Comparison of ENCODE assay signal across 9 cellular contexts in the genomic region with DNA sequence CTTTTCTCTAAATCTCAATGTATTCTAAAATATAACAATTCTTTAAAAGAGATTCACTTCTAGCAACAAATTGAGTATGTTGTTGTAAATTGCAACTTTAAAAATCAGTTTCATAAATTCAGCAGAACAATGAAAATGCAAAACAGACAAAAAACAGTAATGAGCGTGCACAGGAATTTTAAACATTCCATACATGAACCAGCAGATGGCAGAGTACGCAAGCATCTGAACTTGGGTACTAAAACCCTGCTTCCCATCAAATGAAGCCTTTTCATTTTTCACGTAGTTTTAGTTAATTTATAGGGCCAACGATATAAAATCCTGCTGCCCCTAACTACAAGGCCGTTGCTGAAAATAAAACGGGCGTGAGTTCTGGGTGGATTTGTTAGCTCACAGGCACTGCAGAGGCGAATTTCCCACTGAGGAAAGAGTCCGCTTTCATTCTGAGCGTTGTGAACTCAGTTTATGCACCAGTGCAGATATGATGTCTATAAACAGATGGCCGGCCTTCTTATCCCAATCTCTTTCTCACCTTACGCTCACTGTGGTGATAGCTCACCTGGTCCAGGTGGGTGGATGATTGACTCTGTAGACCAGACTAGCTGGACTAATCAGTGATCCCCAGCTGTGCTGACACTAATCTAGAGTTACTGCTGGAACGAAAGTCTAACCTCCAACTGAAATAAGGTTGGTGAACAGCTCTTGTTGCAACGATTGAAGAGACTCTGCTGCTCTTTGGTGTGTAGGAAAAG.
DNase-seq lines count a peak whose midpoint lies in the region; ATAC-seq and TF ChIP-seq lines count a peak whose summit lies in the region.
"Had no signal": no experiment of that assay in that cellular context is flagged by ENCODE, and none has a peak within 500 bp of the region (broad histone marks: within the 10 kb centered on the region; RNA-seq: fewer than 3 reads in every experiment).

No MANE protein-coding gene starts in this region.

- peak; percentile 16 for TF ChIP-seq CTCF in GM20000 (IDR thresholded peaks at IDR 0.05; ENCODE audit: extremely low read depth, missing control alignments)
- TF ChIP-seq CTCF in WTC11 (IDR thresholded peaks at IDR 0.05): peak; percentile 44; the same call in 1 of the 2 replicates

- DNase-seq in DMS 273 (lab: John Stamatoyannopoulos, UW; ENCODE audit: unreplicated experiment) (peak; percentile 66), DMS 273 treated with DMSO at 0.1 percent for 48 hours (lab: John Stamatoyannopoulos, UW) (no peak), GM20000 (ENCODE audit: low spot score) (peak; percentile 29), NCI-H1417 treated with DMSO at 0.1 percent for 48 hours (lab: John Stamatoyannopoulos, UW) (peak; percentile 48), WTC11 (ENCODE audit: low spot score) (peak; percentile 17), hippocampal formation (lab: John Stamatoyannopoulos, UW) (peak; percentile 6 to 67), superior temporal gyrus (ENCODE audit: extremely low spot score) (peak; percentile 86)
- no peak for DNase-seq in stimulated activated CD4-positive, alpha-beta T cell treated with anti-CD3 and anti-CD28 coated beads, Interleukin-4, amount 100 ng/mL, for 4 hours

- H3K27me3 Mint-ChIP-seq in WTC11 (ENCODE audit: low read depth): no peaks in the 10 kb centered on the region

- peaks cover 9% of the 10 kb centered on the region for H3K4me1 Mint-ChIP-seq in WTC11
- H3K4me1 Mint-ChIP-seq: activated naive CD4-positive, alpha-beta T cell treated with anti-CD3 and anti-CD28 coated beads, Interleukin-2, amount 50 U/mL, for 24 hours had no signal

- H3K27ac Mint-ChIP-seq in WTC11: no peak overlapping the region
- H3K27ac Mint-ChIP-seq: activated naive CD4-positive, alpha-beta T cell treated with anti-CD3 and anti-CD28 coated beads, Interleukin-2, amount 50 U/mL, for 24 hours had no signal

- H3K36me3 Mint-ChIP-seq in WTC11: no peaks in the 10 kb centered on the region
- H3K36me3 Mint-ChIP-seq: activated naive CD4-positive, alpha-beta T cell treated with anti-CD3 and anti-CD28 coated beads, Interleukin-2, amount 50 U/mL, for 24 hours had no signal

- H3K9me3 Mint-ChIP-seq in WTC11: no peaks in the 10 kb centered on the region
- H3K9me3 Mint-ChIP-seq: activated naive CD4-positive, alpha-beta T cell treated with anti-CD3 and anti-CD28 coated beads, Interleukin-2, amount 50 U/mL, for 24 hours had no signal

- POLR2A ChIA-PET in WTC11 (lab: Charles Lee): no interaction called here

- no peak overlapping the region for H3K4me3 Mint-ChIP-seq in WTC11
- H3K4me3 Mint-ChIP-seq: activated naive CD4-positive, alpha-beta T cell treated with anti-CD3 and anti-CD28 coated beads, Interleukin-2, amount 50 U/mL, for 24 hours had no signal

- CTCF ChIA-PET in WTC11 (lab: Charles Lee): interaction anchor here (0.6 to 1.5 kb wide), 6 partner anchors 11 to 753 kb away, joined by 3 to 8 read pairs (median 4); no protein-coding TSS in a partner anchor

- peak; percentile 32; the same call in 1 of the 2 replicates for ATAC-seq in WTC11

TF ChIP-seq in WTC11, 78 proteins besides CTCF, POLR2A, EP300 and RAD21:
- no peak for TF ChIP-seq EMX1 (CRISPR knock-in tag; IDR thresholded peaks at IDR 0.05)
- no peak for TF ChIP-seq PRDM15 (CRISPR knock-in tag; IDR thresholded peaks at IDR 0.05)
- no peak for TF ChIP-seq ZNF423 (CRISPR knock-in tag; IDR thresholded peaks at IDR 0.05)
- TF ChIP-seq ZNF138 (CRISPR knock-in tag; conservative IDR thresholded peaks at IDR 0.05): no peak
- no peak for TF ChIP-seq HMGA2 (CRISPR knock-in tag; IDR thresholded peaks at IDR 0.05)
- TF ChIP-seq MYBL2 (CRISPR knock-in tag; IDR thresholded peaks at IDR 0.05): no peak
- TF ChIP-seq, protein P1, sequence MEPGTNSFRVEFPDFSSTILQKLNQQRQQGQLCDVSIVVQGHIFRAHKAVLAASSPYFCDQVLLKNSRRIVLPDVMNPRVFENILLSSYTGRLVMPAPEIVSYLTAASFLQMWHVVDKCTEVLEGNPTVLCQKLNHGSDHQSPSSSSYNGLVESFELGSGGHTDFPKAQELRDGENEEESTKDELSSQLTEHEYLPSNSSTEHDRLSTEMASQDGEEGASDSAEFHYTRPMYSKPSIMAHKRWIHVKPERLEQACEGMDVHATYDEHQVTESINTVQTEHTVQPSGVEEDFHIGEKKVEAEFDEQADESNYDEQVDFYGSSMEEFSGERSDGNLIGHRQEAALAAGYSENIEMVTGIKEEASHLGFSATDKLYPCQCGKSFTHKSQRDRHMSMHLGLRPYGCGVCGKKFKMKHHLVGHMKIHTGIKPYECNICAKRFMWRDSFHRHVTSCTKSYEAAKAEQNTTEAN (CRISPR knock-in tag; IDR thresholded peaks at IDR 0.05): no peak
- TF ChIP-seq, protein P2, sequence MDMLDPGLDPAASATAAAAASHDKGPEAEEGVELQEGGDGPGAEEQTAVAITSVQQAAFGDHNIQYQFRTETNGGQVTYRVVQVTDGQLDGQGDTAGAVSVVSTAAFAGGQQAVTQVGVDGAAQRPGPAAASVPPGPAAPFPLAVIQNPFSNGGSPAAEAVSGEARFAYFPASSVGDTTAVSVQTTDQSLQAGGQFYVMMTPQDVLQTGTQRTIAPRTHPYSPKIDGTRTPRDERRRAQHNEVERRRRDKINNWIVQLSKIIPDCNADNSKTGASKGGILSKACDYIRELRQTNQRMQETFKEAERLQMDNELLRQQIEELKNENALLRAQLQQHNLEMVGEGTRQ (CRISPR knock-in tag; IDR thresholded peaks at IDR 0.05): no peak
- TF ChIP-seq ZNF263 (CRISPR knock-in tag; IDR thresholded peaks at IDR 0.05; ENCODE audit: low read depth): no peak
- TF ChIP-seq, protein P3, sequence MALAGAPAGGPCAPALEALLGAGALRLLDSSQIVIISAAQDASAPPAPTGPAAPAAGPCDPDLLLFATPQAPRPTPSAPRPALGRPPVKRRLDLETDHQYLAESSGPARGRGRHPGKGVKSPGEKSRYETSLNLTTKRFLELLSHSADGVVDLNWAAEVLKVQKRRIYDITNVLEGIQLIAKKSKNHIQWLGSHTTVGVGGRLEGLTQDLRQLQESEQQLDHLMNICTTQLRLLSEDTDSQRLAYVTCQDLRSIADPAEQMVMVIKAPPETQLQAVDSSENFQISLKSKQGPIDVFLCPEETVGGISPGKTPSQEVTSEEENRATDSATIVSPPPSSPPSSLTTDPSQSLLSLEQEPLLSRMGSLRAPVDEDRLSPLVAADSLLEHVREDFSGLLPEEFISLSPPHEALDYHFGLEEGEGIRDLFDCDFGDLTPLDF (CRISPR knock-in tag; IDR thresholded peaks at IDR 0.05): no peak
- TF ChIP-seq, protein P4, sequence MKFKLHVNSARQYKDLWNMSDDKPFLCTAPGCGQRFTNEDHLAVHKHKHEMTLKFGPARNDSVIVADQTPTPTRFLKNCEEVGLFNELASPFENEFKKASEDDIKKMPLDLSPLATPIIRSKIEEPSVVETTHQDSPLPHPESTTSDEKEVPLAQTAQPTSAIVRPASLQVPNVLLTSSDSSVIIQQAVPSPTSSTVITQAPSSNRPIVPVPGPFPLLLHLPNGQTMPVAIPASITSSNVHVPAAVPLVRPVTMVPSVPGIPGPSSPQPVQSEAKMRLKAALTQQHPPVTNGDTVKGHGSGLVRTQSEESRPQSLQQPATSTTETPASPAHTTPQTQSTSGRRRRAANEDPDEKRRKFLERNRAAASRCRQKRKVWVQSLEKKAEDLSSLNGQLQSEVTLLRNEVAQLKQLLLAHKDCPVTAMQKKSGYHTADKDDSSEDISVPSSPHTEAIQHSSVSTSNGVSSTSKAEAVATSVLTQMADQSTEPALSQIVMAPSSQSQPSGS (CRISPR knock-in tag; IDR thresholded peaks at IDR 0.05; ENCODE audit: borderline replicate concordance, low read depth): no peak
- TF ChIP-seq KAT7 (CRISPR knock-in tag; IDR thresholded peaks at IDR 0.05; ENCODE audit: borderline replicate concordance): no peak
- TF ChIP-seq NFYB (CRISPR knock-in tag; conservative IDR thresholded peaks at IDR 0.05; ENCODE audit: low read depth): no peak

Comparison
In these comparisons a context has a peak if more than half of its experiments do, and no peak if none do; other contexts are left out.
1. DNase-seq: peak in DMS 273 (single experiment), GM20000 (single experiment), NCI-H1417 treated with DMSO at 0.1 percent for 48 hours (single experiment), WTC11 (single experiment), hippocampal formation (2 of 2) and superior temporal gyrus (single experiment); none in DMS 273 treated with DMSO at 0.1 percent for 48 hours (single experiment) and stimulated activated CD4-positive, alpha-beta T cell treated with anti-CD3 and anti-CD28 coated beads, Interleukin-4, amount 100 ng/mL, for 4 hours (0 of 2).